9 cellular contexts compared by ENCODE assay signal in the genomic region with DNA sequence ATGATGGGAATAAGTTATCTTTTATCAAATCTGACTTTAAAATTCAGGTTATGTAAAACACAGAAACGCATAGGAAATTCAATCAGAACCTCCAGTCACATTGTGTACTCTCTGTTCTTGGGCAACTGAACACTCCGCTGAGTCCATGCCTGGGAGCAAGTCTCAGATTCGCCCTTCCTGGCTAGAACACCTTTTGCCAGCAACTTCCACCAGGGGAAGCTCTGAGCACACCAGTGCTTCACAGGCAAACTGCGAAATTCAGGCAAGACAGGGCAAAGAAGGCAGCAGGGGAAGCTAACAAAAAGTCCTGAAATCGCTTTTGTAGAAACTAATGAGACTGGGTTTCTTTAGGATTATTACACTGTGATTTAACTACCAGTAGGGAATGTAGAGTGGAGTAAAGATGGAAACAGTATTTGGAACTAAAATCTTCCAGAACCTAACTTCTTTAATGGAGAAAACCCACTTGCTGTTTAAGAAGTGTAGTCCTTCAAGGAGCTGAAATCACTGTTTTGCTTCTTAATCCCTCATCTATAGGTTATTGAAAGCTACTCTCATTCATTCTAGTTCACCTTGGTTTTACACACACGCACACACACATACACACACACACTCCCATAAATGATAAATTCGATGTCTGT.
DNase-seq lines count a peak whose midpoint lies in the region; ATAC-seq and TF ChIP-seq lines count a peak whose summit lies in the region.
"Had no signal": no experiment of that assay in that cellular context is flagged by ENCODE, and none has a peak within 500 bp of the region (broad histone marks: within the 10 kb centered on the region; RNA-seq: fewer than 3 reads in every experiment).

No MANE protein-coding gene starts in this region.

- no peak overlapping the region for H3K4me3 ChIP-seq in heart right ventricle

- no peak overlapping the region for H3K4me3 Mint-ChIP-seq in activated naive CD8-positive, alpha-beta T cell treated with anti-CD3 and anti-CD28 coated beads, Interleukin-2, amount 10 ng/mL, durations not matched to agents 7 days and 5 days
- no peak overlapping the region for H3K4me3 Mint-ChIP-seq in activated naive CD8-positive, alpha-beta T cell treated with anti-CD3 and anti-CD28 coated beads, Interleukin-2, amount 50 U/mL, for 24 hours
- H3K4me3 Mint-ChIP-seq: activated naive CD8-positive, alpha-beta T cell had no signal

- no peaks in the 10 kb centered on the region for H3K36me3 ChIP-seq in heart right ventricle

- H3K9me3 Mint-ChIP-seq in activated naive CD8-positive, alpha-beta T cell treated with anti-CD3 and anti-CD28 coated beads, Interleukin-2, amount 10 ng/mL, durations not matched to agents 7 days and 5 days, result no peaks in the 10 kb centered on the region
- no peaks in the 10 kb centered on the region for H3K9me3 Mint-ChIP-seq in activated naive CD8-positive, alpha-beta T cell treated with anti-CD3 and anti-CD28 coated beads, Interleukin-2, amount 50 U/mL, for 24 hours

- H3K4me1 Mint-ChIP-seq in activated naive CD8-positive, alpha-beta T cell treated with anti-CD3 and anti-CD28 coated beads, Interleukin-2, amount 10 ng/mL, durations not matched to agents 7 days and 5 days, result peaks cover 2% of the 10 kb centered on the region
- no peaks in the 10 kb centered on the region for H3K4me1 Mint-ChIP-seq in activated naive CD8-positive, alpha-beta T cell treated with anti-CD3 and anti-CD28 coated beads, Interleukin-2, amount 50 U/mL, for 24 hours

- no peaks in the 10 kb centered on the region for H3K9me3 ChIP-seq in heart right ventricle

- whole genome bisulfite sequencing in heart right ventricle, 2 donors, result 31 to 34% methylated on average over 7 of the region's 7 CpGs

- no peaks in the 10 kb centered on the region for H3K27me3 ChIP-seq in heart right ventricle

- ATAC-seq in activated naive CD8-positive, alpha-beta T cell treated with anti-CD3 and anti-CD28 coated beads, Interleukin-2, amount 10 ng/mL, durations not matched to agents 7 days and 5 days (ENCODE audit: low read depth), result peak; percentile 45
- no peak for ATAC-seq in activated naive CD8-positive, alpha-beta T cell treated with anti-CD3 and anti-CD28 coated beads, Interleukin-2, amount 50 U/mL, for 24 hours
- peak in 4 of 8 donors; percentile 48 to 78 (median 64) for ATAC-seq in heart right ventricle
- no peak for ATAC-seq in HG03135 (IDR thresholded peaks at IDR 0.05; ENCODE audit: unreplicated experiment)

- peaks cover 0 to 7% (median 0%) of the 10 kb centered on the region in 9 donors for H3K4me1 ChIP-seq in heart right ventricle

- peak; percentile 29 for DNase-seq in activated naive CD8-positive, alpha-beta T cell treated with anti-CD3 and anti-CD28 coated beads, Interleukin-2, amount 10 ng/mL, durations not matched to agents 7 days and 5 days
- DNase-seq in activated naive CD8-positive, alpha-beta T cell treated with anti-CD3 and anti-CD28 coated beads, Interleukin-2, amount 50 U/mL, for 24 hours, result no peak
- DNase-seq in HT1080 (ENCODE audit: low read depth), result peak; percentile 45
- DNase-seq in SHP77 treated with DMSO at 0.1 percent for 48 hours (lab: John Stamatoyannopoulos, UW), result peak; percentile 5
- DNase-seq in heart right ventricle, result peak in 1 of 2 donors; percentile 11
- peak; percentile 78 for DNase-seq in superior temporal gyrus (ENCODE audit: extremely low spot score)
- no peak for DNase-seq in NCI-H2029 treated with DMSO at 0.1 percent for 48 hours (lab: John Stamatoyannopoulos, UW)

- H3K27me3 Mint-ChIP-seq in activated naive CD8-positive, alpha-beta T cell treated with anti-CD3 and anti-CD28 coated beads, Interleukin-2, amount 10 ng/mL, durations not matched to agents 7 days and 5 days, result peaks cover 9% of the 10 kb centered on the region
- H3K27me3 Mint-ChIP-seq in activated naive CD8-positive, alpha-beta T cell treated with anti-CD3 and anti-CD28 coated beads, Interleukin-2, amount 50 U/mL, for 24 hours, result peaks cover 2% of the 10 kb centered on the region

- H3K27ac Mint-ChIP-seq in activated naive CD8-positive, alpha-beta T cell treated with anti-CD3 and anti-CD28 coated beads, Interleukin-2, amount 10 ng/mL, durations not matched to agents 7 days and 5 days, result no peak overlapping the region
- H3K27ac Mint-ChIP-seq in activated naive CD8-positive, alpha-beta T cell treated with anti-CD3 and anti-CD28 coated beads, Interleukin-2, amount 50 U/mL, for 24 hours, result no peak overlapping the region
- H3K27ac Mint-ChIP-seq: activated naive CD8-positive, alpha-beta T cell had no signal

- no peaks in the 10 kb centered on the region for H3K36me3 Mint-ChIP-seq in activated naive CD8-positive, alpha-beta T cell treated with anti-CD3 and anti-CD28 coated beads, Interleukin-2, amount 10 ng/mL, durations not matched to agents 7 days and 5 days
- H3K36me3 Mint-ChIP-seq in activated naive CD8-positive, alpha-beta T cell treated with anti-CD3 and anti-CD28 coated beads, Interleukin-2, amount 50 U/mL, for 24 hours (ENCODE audit: low read depth), result no peaks in the 10 kb centered on the region
- H3K36me3 Mint-ChIP-seq: activated naive CD8-positive, alpha-beta T cell had no signal

- H3K27ac ChIP-seq in heart right ventricle, result no peak overlapping the region

- intact Hi-C loops in heart right ventricle (cut with DNase I), result no loop called here

- peak in 7 of 9 donors; percentile 30 to 60 (median 46) for TF ChIP-seq CTCF in heart right ventricle (IDR thresholded peaks at IDR 0.05)

- POLR2A ChIA-PET in activated naive CD8-positive, alpha-beta T cell treated with anti-CD3 and anti-CD28 coated beads, Interleukin-2, amount 10 ng/mL, durations not matched to agents 7 days and 5 days (lab: Charles Lee), result interaction anchor here (0.8 kb wide), 1 partner anchor 157 kb away, joined by 3 read pairs; no protein-coding TSS in a partner anchor

Comparison
In these comparisons a context has a peak if more than half of its experiments do, and no peak if none do; other contexts are left out.
1. DNase-seq: peak in activated naive CD8-positive, alpha-beta T cell treated with anti-CD3 and anti-CD28 coated beads, Interleukin-2, amount 10 ng/mL, durations not matched to agents 7 days and 5 days (single experiment), HT1080 (single experiment), SHP77 treated with DMSO at 0.1 percent for 48 hours (single experiment) and superior temporal gyrus (single experiment); none in activated naive CD8-positive, alpha-beta T cell treated with anti-CD3 and anti-CD28 coated beads, Interleukin-2, amount 50 U/mL, for 24 hours (single experiment) and NCI-H2029 treated with DMSO at 0.1 percent for 48 hours (single experiment).